Comparison of ENCODE assay signal across 3 cellular contexts in the genomic region with DNA sequence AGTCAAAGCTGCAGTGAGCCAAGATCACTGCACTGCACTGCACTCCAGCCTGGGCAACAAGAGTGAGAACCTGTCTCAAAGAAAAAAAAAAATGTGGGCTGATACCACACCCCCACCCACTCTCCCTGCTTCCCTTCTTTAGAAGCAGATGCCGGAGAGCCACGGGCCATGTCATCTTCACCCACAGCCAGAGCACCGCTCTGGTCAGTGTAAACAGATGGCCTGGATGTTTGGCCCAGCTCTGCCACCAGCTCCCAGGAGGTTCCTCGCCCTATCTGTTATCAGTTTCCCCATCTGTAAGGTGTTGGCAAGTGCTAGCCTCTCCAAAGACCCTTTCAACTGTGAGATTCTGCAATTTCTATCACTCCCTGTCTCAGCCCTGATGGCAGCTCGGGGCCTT.
TF ChIP-seq lines count a peak whose summit lies in the region.

No MANE protein-coding gene starts in this region.

TF ChIP-seq in SK-N-SH, 30 proteins besides CTCF, POLR2A, EP300 and RAD21:
- no peak for TF ChIP-seq TAF1 (IDR thresholded peaks at IDR 0.05; ENCODE audit: borderline replicate concordance, low read depth, low read length)
- TF ChIP-seq NFIC (IDR thresholded peaks at IDR 0.05; ENCODE audit: borderline replicate concordance), result no peak
- TF ChIP-seq GATA2 (CRISPR knock-in tag; IDR thresholded peaks at IDR 0.05), result peak; percentile 89
- TF ChIP-seq ELF1 (IDR thresholded peaks at IDR 0.05), result no peak
- TF ChIP-seq FOXJ3 (CRISPR knock-in tag; IDR thresholded peaks at IDR 0.05), result peak; percentile 53; the same call in 1 of the 2 replicates
- no peak; the same call in 1 of the 2 replicates for TF ChIP-seq MXI1 (IDR thresholded peaks at IDR 0.05; ENCODE audit: low read depth, low read length)
- TF ChIP-seq JUND (IDR thresholded peaks at IDR 0.05), result no peak
- peak; percentile 64; the same call in 1 of the 2 replicates for TF ChIP-seq RCOR1 (IDR thresholded peaks at IDR 0.05; ENCODE audit: low read length)
- no peak for TF ChIP-seq FOSL2 (IDR thresholded peaks at IDR 0.05; ENCODE audit: borderline replicate concordance, low read depth)
- TF ChIP-seq FOXM1 (IDR thresholded peaks at IDR 0.05; ENCODE audit: low read depth), result no peak
TF ChIP-seq in SK-N-SH: peak in this region for 3.

TF ChIP-seq in SK-N-SH treated with all-trans-retinoic acid at 6 μM for 48 hours, 23 proteins besides CTCF, POLR2A, EP300 and RAD21:
- no peak for TF ChIP-seq OSR1 (CRISPR knock-in tag; IDR thresholded peaks at IDR 0.05)

TF ChIP-seq in K562, 482 proteins besides CTCF, POLR2A, EP300 and RAD21:
- peak; percentile 39; the same call in 1 of the 2 replicates for TF ChIP-seq ZNF384 (IDR thresholded peaks at IDR 0.05; ENCODE audit: low read depth, low read length)
- no peak for TF ChIP-seq RCOR1 (IDR thresholded peaks at IDR 0.05; ENCODE audit: borderline replicate concordance in 1 of 2, low read depth in 2 of 2, low read length in 2 of 2)
TF ChIP-seq in K562: peak in this region for 1.
